Comparison of ENCODE assay signal across 16 cellular contexts in the genomic region with DNA sequence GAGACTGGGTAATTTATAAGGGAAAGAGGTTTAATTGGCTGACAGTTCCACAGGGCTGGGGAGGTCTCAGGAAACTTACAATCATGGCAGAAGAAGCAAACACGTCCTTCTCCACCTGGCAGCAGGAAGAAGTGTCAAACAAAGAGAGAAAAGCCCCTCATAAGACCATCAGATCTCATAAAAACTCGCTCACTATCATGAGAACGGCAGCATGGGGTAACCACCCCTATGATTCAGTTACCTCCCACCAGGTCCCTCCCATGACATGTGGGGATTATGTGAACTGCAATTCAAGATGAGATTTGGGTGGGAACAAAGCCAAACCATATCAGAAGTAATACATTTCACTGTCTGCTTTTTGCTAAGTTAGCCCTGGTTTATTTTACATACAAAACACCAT.
DNase-seq lines count a peak whose midpoint lies in the region; ATAC-seq and TF ChIP-seq lines count a peak whose summit lies in the region.
"Had no signal": no experiment of that assay in that cellular context is flagged by ENCODE, and none has a peak within 500 bp of the region (broad histone marks: within the 10 kb centered on the region; RNA-seq: fewer than 3 reads in every experiment).

No MANE protein-coding gene starts in this region.

- H2AFZ ChIP-seq in trophoblast cell (ENCODE audit: insufficient read depth, low read length, poor library complexity): no peak overlapping the region

- H3K4ac ChIP-seq in trophoblast cell (ENCODE audit: low read depth, low read length): no peak overlapping the region

- H3K9me3 ChIP-seq in naive thymus-derived CD4-positive, alpha-beta T cell (ENCODE audit: control insufficient read depth in 2 of 3, low read length in 3 of 3): no peaks in the 10 kb centered on the region
- no peaks in the 10 kb centered on the region for H3K9me3 ChIP-seq in trophoblast cell (ENCODE audit: insufficient read depth, low read depth, low read length)
- H3K9me3 ChIP-seq: BE2C, HAP-1 had no signal

- no peak overlapping the region for H2BK5ac ChIP-seq in trophoblast cell (ENCODE audit: low read depth, low read length, poor library complexity)

- no peak overlapping the region for H3K18ac ChIP-seq in trophoblast cell (ENCODE audit: low read length)

- H2BK120ac ChIP-seq in trophoblast cell (ENCODE audit: insufficient read depth, low read length, poor library complexity): no peak overlapping the region

- H3K4me3 Mint-ChIP-seq in naive thymus-derived CD4-positive, alpha-beta T cell: no peak overlapping the region
- H3K4me3 Mint-ChIP-seq: CD4-positive, alpha-beta memory T cell; HFFc6 had no signal

- no peak for TF ChIP-seq POLR2A in erythroblast (IDR thresholded peaks at IDR 0.05; ENCODE audit: low read length)

- CTCF ChIA-PET in naive thymus-derived CD4-positive, alpha-beta T cell (lab: Charles Lee): no interaction called here

- no peak overlapping the region for H4K91ac ChIP-seq in trophoblast cell (ENCODE audit: low read depth, low read length)

- no peak overlapping the region for H3K27ac Mint-ChIP-seq in naive thymus-derived CD4-positive, alpha-beta T cell
- H3K27ac Mint-ChIP-seq: CD4-positive, alpha-beta memory T cell; HFFc6 had no signal

- no peak overlapping the region for H3K27ac ChIP-seq in naive thymus-derived CD4-positive, alpha-beta T cell (ENCODE audit: low read depth, low read length)
- no peak overlapping the region for H3K27ac ChIP-seq in trophoblast cell (ENCODE audit: low read depth, low read length)
- H3K27ac ChIP-seq: C4-2B had no signal

- no peaks in the 10 kb centered on the region for H3K4me1 ChIP-seq in naive thymus-derived CD4-positive, alpha-beta T cell (ENCODE audit: control insufficient read depth in 2 of 2, insufficient read depth in 2 of 2, low read length in 2 of 2)
- H3K4me1 ChIP-seq in trophoblast cell (ENCODE audit: control insufficient read depth in 1 of 2, insufficient read depth in 2 of 2, low read length in 2 of 2): peaks cover 0 to 2% of the 10 kb centered on the region in 2 experiments
- H3K4me1 ChIP-seq: BE2C had no signal

- H3K27me3 ChIP-seq in naive thymus-derived CD4-positive, alpha-beta T cell (ENCODE audit: control insufficient read depth in 2 of 2, insufficient read depth in 2 of 2, low read length in 2 of 2): no peaks in the 10 kb centered on the region
- no peaks in the 10 kb centered on the region for H3K27me3 ChIP-seq in trophoblast cell (ENCODE audit: insufficient read depth, low read length)
- H3K27me3 ChIP-seq: BE2C had no signal

- H3K36me3 ChIP-seq in naive thymus-derived CD4-positive, alpha-beta T cell (ENCODE audit: control insufficient read depth in 2 of 3, insufficient read depth in 3 of 3, low read length in 3 of 3): no peaks in the 10 kb centered on the region
- no peaks in the 10 kb centered on the region for H3K36me3 ChIP-seq in trophoblast cell (ENCODE audit: control insufficient read depth in 1 of 2, insufficient read depth in 2 of 2, low read length in 2 of 2)
- H3K36me3 ChIP-seq: BE2C, HAP-1 had no signal

- in situ Hi-C loops in KBM-7 (cut with MboI; ENCODE audit: low pct_unique_long_range_greater_than_20kb, low sequenced_read_pairs): no loop called here

- peaks cover 0 to 3% (median 0%) of the 10 kb centered on the region in 7 donors for H3K4me1 Mint-ChIP-seq in naive thymus-derived CD4-positive, alpha-beta T cell

- H2AK5ac ChIP-seq in trophoblast cell (ENCODE audit: low read length): no peak overlapping the region

- no peak overlapping the region for H4K12ac ChIP-seq in trophoblast cell (ENCODE audit: low read depth, low read length)

- no peaks in the 10 kb centered on the region for H3K36me3 Mint-ChIP-seq in naive thymus-derived CD4-positive, alpha-beta T cell
- H3K36me3 Mint-ChIP-seq: CD4-positive, alpha-beta memory T cell had no signal

- ATAC-seq in SK-N-SH treated with all-trans-retinoic acid at 6 μM for 48 hours: no peak
- no peak for ATAC-seq in naive thymus-derived CD4-positive, alpha-beta T cell
- ATAC-seq: HepG2 had no signal

- no peak overlapping the region for H4K8ac ChIP-seq in trophoblast cell (ENCODE audit: low read depth, low read length)

- no peak overlapping the region for H2BK12ac ChIP-seq in trophoblast cell (ENCODE audit: low read length)

- H3K4me2 ChIP-seq in trophoblast cell (ENCODE audit: low read length): no peak overlapping the region

- H3K27me3 Mint-ChIP-seq in naive thymus-derived CD4-positive, alpha-beta T cell: peaks cover 0 to 19% (median 7%) of the 10 kb centered on the region in 5 donors

- H3K9me3 Mint-ChIP-seq in naive thymus-derived CD4-positive, alpha-beta T cell: no peaks in the 10 kb centered on the region
- H3K9me3 Mint-ChIP-seq: CD4-positive, alpha-beta memory T cell; HFFc6 had no signal

- POLR2A ChIA-PET in naive thymus-derived CD4-positive, alpha-beta T cell (lab: Charles Lee): no interaction called here

- no peaks in the 10 kb centered on the region for H3K79me2 ChIP-seq in trophoblast cell (ENCODE audit: control insufficient read depth, insufficient read depth, low read length, poor library complexity)

- intact Hi-C loops in naive thymus-derived CD4-positive, alpha-beta T cell (cut with micrococcal nuclease): no loop called here

- no peak overlapping the region for H3K23ac ChIP-seq in trophoblast cell (ENCODE audit: low read length)

- no peak overlapping the region for H3K14ac ChIP-seq in trophoblast cell (ENCODE audit: low read length)

- H3K9ac ChIP-seq in trophoblast cell (ENCODE audit: low read length): no peak overlapping the region

- no CpG with 5 or more reads among the region's 3 CpGs for WGBS in trophoblast cell (ENCODE audit: extremely low coverage, insufficient coverage, insufficient read length)

- DNase-seq in KBM-7 (peak; percentile 9), OCI-M1 (lab: John Stamatoyannopoulos, UW) (peak; percentile 54), erythroblast (lab: John Stamatoyannopoulos, UW) (peak; percentile 22 to 58), HPDE6-E6E7 (ENCODE audit: extremely low spot score) (no peak), trophoblast cell (no peak)
- DNase-seq in naive thymus-derived CD4-positive, alpha-beta T cell: no peak
- DNase-seq: BE2C; CD4-positive, alpha-beta memory T cell; DMS79; EL; GOT3; HFFc6 had no signal

- H3K4me3 ChIP-seq in naive thymus-derived CD4-positive, alpha-beta T cell (ENCODE audit: low read length): no peak overlapping the region
- H3K4me3 ChIP-seq in trophoblast cell (ENCODE audit: low read depth, low read length): no peak overlapping the region
- H3K4me3 ChIP-seq: HAP-1 had no signal

- no peaks in the 10 kb centered on the region for H3K79me1 ChIP-seq in trophoblast cell (ENCODE audit: low read length)

TF ChIP-seq in SK-N-SH treated with all-trans-retinoic acid at 6 μM for 48 hours, 23 proteins besides CTCF, POLR2A, EP300 and RAD21:
- TF ChIP-seq, protein P1, sequence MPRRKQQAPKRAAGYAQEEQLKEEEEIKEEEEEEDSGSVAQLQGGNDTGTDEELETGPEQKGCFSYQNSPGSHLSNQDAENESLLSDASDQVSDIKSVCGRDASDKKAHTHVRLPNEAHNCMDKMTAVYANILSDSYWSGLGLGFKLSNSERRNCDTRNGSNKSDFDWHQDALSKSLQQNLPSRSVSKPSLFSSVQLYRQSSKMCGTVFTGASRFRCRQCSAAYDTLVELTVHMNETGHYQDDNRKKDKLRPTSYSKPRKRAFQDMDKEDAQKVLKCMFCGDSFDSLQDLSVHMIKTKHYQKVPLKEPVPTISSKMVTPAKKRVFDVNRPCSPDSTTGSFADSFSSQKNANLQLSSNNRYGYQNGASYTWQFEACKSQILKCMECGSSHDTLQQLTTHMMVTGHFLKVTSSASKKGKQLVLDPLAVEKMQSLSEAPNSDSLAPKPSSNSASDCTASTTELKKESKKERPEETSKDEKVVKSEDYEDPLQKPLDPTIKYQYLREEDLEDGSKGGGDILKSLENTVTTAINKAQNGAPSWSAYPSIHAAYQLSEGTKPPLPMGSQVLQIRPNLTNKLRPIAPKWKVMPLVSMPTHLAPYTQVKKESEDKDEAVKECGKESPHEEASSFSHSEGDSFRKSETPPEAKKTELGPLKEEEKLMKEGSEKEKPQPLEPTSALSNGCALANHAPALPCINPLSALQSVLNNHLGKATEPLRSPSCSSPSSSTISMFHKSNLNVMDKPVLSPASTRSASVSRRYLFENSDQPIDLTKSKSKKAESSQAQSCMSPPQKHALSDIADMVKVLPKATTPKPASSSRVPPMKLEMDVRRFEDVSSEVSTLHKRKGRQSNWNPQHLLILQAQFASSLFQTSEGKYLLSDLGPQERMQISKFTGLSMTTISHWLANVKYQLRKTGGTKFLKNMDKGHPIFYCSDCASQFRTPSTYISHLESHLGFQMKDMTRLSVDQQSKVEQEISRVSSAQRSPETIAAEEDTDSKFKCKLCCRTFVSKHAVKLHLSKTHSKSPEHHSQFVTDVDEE (CRISPR knock-in tag; IDR thresholded peaks at IDR 0.05): no peak
- TF ChIP-seq CSDC2 (CRISPR knock-in tag; IDR thresholded peaks at IDR 0.05) (no peak), GLIS3 (CRISPR knock-in tag; IDR thresholded peaks at IDR 0.05) (no peak)

Comparison
In these comparisons a context has a peak if more than half of its experiments do, and no peak if none do; other contexts are left out.
1. DNase-seq: peak in KBM-7 (single experiment), OCI-M1 (single experiment) and erythroblast (2 of 2); none in HPDE6-E6E7 (single experiment), naive thymus-derived CD4-positive, alpha-beta T cell (0 of 9) and trophoblast cell (0 of 2).